ENCODE assay signal across 28 cellular contexts in genomic region chr7:127064-127598, GRCh38.
"Had no signal": no experiment of that assay in that cellular context is flagged by ENCODE, and none has a peak within 500 bp of the region (broad histone marks: within the 10 kb centered on the region; RNA-seq: fewer than 3 reads in every experiment).

No MANE protein-coding gene starts in this region.

- H3K27ac Mint-ChIP-seq: activated CD4-positive, alpha-beta memory T cell treated with anti-CD3 and anti-CD28 coated beads, Interleukin-2, amount 10 ng/mL, durations not matched to agents 7 days and 5 days; activated CD4-positive, alpha-beta T cell treated with anti-CD3 and anti-CD28 coated beads for 36 hours; activated naive CD4-positive, alpha-beta T cell treated with anti-CD3 and anti-CD28 coated beads, Interleukin-2, amount 50 U/mL, for 24 hours; activated naive CD8-positive, alpha-beta T cell treated with anti-CD3 and anti-CD28 coated beads, Interleukin-2, amount 50 U/mL, for 24 hours; IgD-negative memory B cell had no signal

- H3K4me3 ChIP-seq: ascending aorta, body of pancreas, Peyer's patch, SJCRH30 had no signal

- H3K27me3 Mint-ChIP-seq: activated CD4-positive, alpha-beta memory T cell treated with anti-CD3 and anti-CD28 coated beads, Interleukin-2, amount 10 ng/mL, durations not matched to agents 7 days and 5 days; activated CD4-positive, alpha-beta T cell treated with anti-CD3 and anti-CD28 coated beads for 36 hours; activated naive CD4-positive, alpha-beta T cell treated with anti-CD3 and anti-CD28 coated beads, Interleukin-2, amount 50 U/mL, for 24 hours; activated naive CD8-positive, alpha-beta T cell treated with anti-CD3 and anti-CD28 coated beads, Interleukin-2, amount 50 U/mL, for 24 hours; IgD-negative memory B cell had no signal

- H3K4me1 ChIP-seq: body of pancreas, SJCRH30 had no signal

- FAIRE-seq: bronchial epithelial cell had no signal

- H3K36me3 ChIP-seq: ascending aorta, Peyer's patch, SJCRH30, WERI-Rb-1 had no signal

- DNase-seq: activated CD4-positive, alpha-beta memory T cell treated with anti-CD3 and anti-CD28 coated beads, Interleukin-2, amount 10 ng/mL, durations not matched to agents 7 days and 5 days; activated CD4-positive, alpha-beta T cell treated with anti-CD3 and anti-CD28 coated beads for 36 hours; activated CD4-positive, alpha-beta T cell treated with anti-CD3 and anti-CD28 coated beads, Interleukin-2, amount 50 U/mL, for 1 hour; activated effector memory CD4-positive, alpha-beta T cell treated with Interleukin-2 at 50 U/mL for 16 hours; activated naive CD4-positive, alpha-beta T cell; activated naive CD8-positive, alpha-beta T cell treated with anti-CD3 and anti-CD28 coated beads, Interleukin-2, amount 50 U/mL, for 24 hours; amniotic stem cell; body of pancreas; MM.1S; NCI-H1105 treated with DMSO at 0.1 percent for 48 hours; NCI-H1436 treated with DMSO at 0.1 percent for 48 hours; NCI-H187; NCI-H2081; NCI-H510A treated with DMSO at 0.1 percent for 48 hours; NCI-H69; NK-92 treated with Interleukin-12 subunit alpha and Interleukin-12 subunit beta, amount 100 ng/mL, for 24 hours; Right ventricle myocardium superior; SJCRH30; SK-N-SH; T-helper 1 cell; WERI-Rb-1 had no signal

- H3K9me3 Mint-ChIP-seq: activated CD4-positive, alpha-beta memory T cell treated with anti-CD3 and anti-CD28 coated beads, Interleukin-2, amount 10 ng/mL, durations not matched to agents 7 days and 5 days; activated naive CD4-positive, alpha-beta T cell treated with anti-CD3 and anti-CD28 coated beads, Interleukin-2, amount 50 U/mL, for 24 hours; activated naive CD8-positive, alpha-beta T cell treated with anti-CD3 and anti-CD28 coated beads, Interleukin-2, amount 50 U/mL, for 24 hours; IgD-negative memory B cell had no signal

- H3K36me3 Mint-ChIP-seq: activated naive CD4-positive, alpha-beta T cell treated with anti-CD3 and anti-CD28 coated beads, Interleukin-2, amount 50 U/mL, for 24 hours; IgD-negative memory B cell had no signal

- H3K27ac ChIP-seq: ascending aorta, body of pancreas, KMS-11, Peyer's patch, RWPE1, SJCRH30, WERI-Rb-1 had no signal

- H3K9me2 ChIP-seq: SK-N-SH had no signal

- H3K4me3 Mint-ChIP-seq: activated CD4-positive, alpha-beta memory T cell treated with anti-CD3 and anti-CD28 coated beads, Interleukin-2, amount 10 ng/mL, durations not matched to agents 7 days and 5 days; activated CD4-positive, alpha-beta T cell treated with anti-CD3 and anti-CD28 coated beads for 36 hours; activated naive CD4-positive, alpha-beta T cell treated with anti-CD3 and anti-CD28 coated beads, Interleukin-2, amount 50 U/mL, for 24 hours; activated naive CD8-positive, alpha-beta T cell treated with anti-CD3 and anti-CD28 coated beads, Interleukin-2, amount 50 U/mL, for 24 hours; IgD-negative memory B cell had no signal

- H3K9me3 ChIP-seq: ascending aorta, body of pancreas, Peyer's patch, SJCRH30, SK-N-SH had no signal

- ATAC-seq: activated CD4-positive, alpha-beta T cell treated with anti-CD3 and anti-CD28 coated beads for 36 hours; activated naive CD8-positive, alpha-beta T cell treated with anti-CD3 and anti-CD28 coated beads, Interleukin-2, amount 50 U/mL, for 24 hours; body of pancreas had no signal

- H3K4me1 Mint-ChIP-seq: activated CD4-positive, alpha-beta memory T cell treated with anti-CD3 and anti-CD28 coated beads, Interleukin-2, amount 10 ng/mL, durations not matched to agents 7 days and 5 days; activated CD4-positive, alpha-beta T cell treated with anti-CD3 and anti-CD28 coated beads for 36 hours; activated naive CD4-positive, alpha-beta T cell treated with anti-CD3 and anti-CD28 coated beads, Interleukin-2, amount 50 U/mL, for 24 hours; activated naive CD8-positive, alpha-beta T cell treated with anti-CD3 and anti-CD28 coated beads, Interleukin-2, amount 50 U/mL, for 24 hours had no signal

- H3K4me2 ChIP-seq: KMS-11, SK-N-SH had no signal

- H3K27me3 ChIP-seq: ascending aorta, body of pancreas, Peyer's patch, SJCRH30 had no signal
